In the genomic region with DNA sequence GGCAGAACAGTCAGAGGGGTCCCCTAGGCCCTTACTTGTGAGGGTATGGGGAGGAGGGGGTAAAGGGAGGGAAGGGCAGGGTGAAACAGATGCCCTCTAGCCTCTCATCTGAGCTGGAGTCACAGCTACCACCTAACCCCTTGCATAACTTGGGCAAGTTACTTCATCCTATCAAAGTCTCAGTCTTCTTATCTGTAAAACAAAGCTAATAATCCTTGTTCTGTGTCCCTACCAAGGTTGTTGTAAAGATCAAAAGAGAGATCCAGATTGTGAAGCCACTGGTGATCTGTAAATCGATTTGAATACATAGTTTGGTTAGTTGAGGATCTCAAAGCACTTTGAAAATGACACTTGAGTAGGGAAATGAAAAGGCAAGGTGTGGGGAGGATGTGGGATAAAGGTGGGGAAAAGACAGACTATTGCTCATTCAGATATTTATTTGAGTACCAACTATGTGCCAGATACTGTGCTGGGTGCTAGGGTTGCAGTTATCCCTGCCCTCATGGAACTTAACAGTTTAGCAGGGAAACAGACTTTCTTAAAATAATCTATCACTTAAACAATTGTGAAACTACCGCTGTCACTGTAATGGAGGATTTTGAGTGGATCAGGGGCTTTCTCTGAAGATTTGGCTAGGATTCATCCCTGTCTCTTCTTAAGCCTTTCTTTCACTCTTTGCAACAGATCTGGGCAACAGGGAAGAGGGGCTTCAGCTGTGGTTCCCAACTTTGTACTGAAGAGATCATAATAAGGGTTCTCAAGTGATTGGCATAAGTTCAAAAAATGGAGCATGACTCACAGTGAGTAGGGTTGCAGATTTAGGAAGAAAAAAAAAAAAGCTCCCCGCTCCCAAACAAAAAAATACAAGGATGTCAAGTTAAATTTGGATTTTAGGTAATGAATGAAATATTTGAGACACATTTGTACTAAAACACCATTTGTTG, we compare ENCODE assay signal across 17 cellular contexts. TPM values are rescaled to one million over a fixed set of nuclear protein-coding genes. Genes with fewer than 3 reads are reported as not detected.
DNase-seq lines count a peak whose midpoint lies in the region; ATAC-seq and TF ChIP-seq lines count a peak whose summit lies in the region.
"Had no signal": no experiment of that assay in that cellular context is flagged by ENCODE, and none has a peak within 500 bp of the region (broad histone marks: within the 10 kb centered on the region; RNA-seq: fewer than 3 reads in every experiment).

No MANE protein-coding gene starts in this region.

- H3F3A ChIP-seq in smooth muscle cell (ENCODE audit: low read depth): no peaks in the 10 kb centered on the region

- WGBS in smooth muscle cell (ENCODE audit: low lambda C conversion rate): 67% methylated on average over 3 of the region's 3 CpGs
- 83% methylated on average over 3 of the region's 3 CpGs for WGBS in suprapubic skin
- WGBS in heart left ventricle, 4 donors: 79 to 84% (median 82%) methylated on average over 3 of the region's 3 CpGs

- H3K27me3 ChIP-seq in smooth muscle cell (ENCODE audit: low read depth): no peaks in the 10 kb centered on the region
- no peaks in the 10 kb centered on the region for H3K27me3 ChIP-seq in suprapubic skin
- H3K27me3 ChIP-seq in naive thymus-derived CD4-positive, alpha-beta T cell (ENCODE audit: control insufficient read depth in 2 of 2, insufficient read depth in 2 of 2, low read length in 2 of 2): no peaks in the 10 kb centered on the region
- no peaks in the 10 kb centered on the region for H3K27me3 ChIP-seq in heart left ventricle

- peak overlapping the region; percentile 17 for H3K4me2 ChIP-seq in smooth muscle cell

- H3K27ac Mint-ChIP-seq in activated naive CD8-positive, alpha-beta T cell treated with anti-CD3 and anti-CD28 coated beads, Interleukin-2, amount 10 ng/mL, durations not matched to agents 7 days and 5 days: peak overlapping the region; percentile 67
- no peak overlapping the region for H3K27ac Mint-ChIP-seq in activated naive CD8-positive, alpha-beta T cell treated with anti-CD3 and anti-CD28 coated beads for 36 hours
- H3K27ac Mint-ChIP-seq in naive thymus-derived CD4-positive, alpha-beta T cell: peak overlapping the region in 1 of 9 donors; percentile 25
- H3K27ac Mint-ChIP-seq: activated naive CD4-positive, alpha-beta T cell treated with anti-CD3 and anti-CD28 coated beads, Interleukin-2, amount 50 U/mL, for 24 hours; stimulated activated naive B cell treated with anti-CD40 and anti-IgM and Interleukin-4, amounts not matched to agents 10 μg/mL and 1 μg/mL and 100 μg/mL, for 72 hours had no signal

- no peak overlapping the region for H2AFZ ChIP-seq in smooth muscle cell (ENCODE audit: low read depth)
- H2AFZ ChIP-seq: parathyroid adenoma had no signal

- no peaks in the 10 kb centered on the region for H3K9me3 ChIP-seq in smooth muscle cell (replicated peaks; ENCODE audit: low read depth)
- H3K9me3 ChIP-seq in suprapubic skin: no peaks in the 10 kb centered on the region
- H3K9me3 ChIP-seq in naive thymus-derived CD4-positive, alpha-beta T cell (ENCODE audit: control insufficient read depth in 2 of 3, low read length in 3 of 3): no peaks in the 10 kb centered on the region
- no peaks in the 10 kb centered on the region for H3K9me3 ChIP-seq in heart left ventricle

- H3K27ac ChIP-seq in smooth muscle cell (ENCODE audit: low read depth): no peak overlapping the region
- H3K27ac ChIP-seq in suprapubic skin: no peak overlapping the region
- no peak overlapping the region for H3K27ac ChIP-seq in naive thymus-derived CD4-positive, alpha-beta T cell (ENCODE audit: low read depth, low read length)
- no peak overlapping the region for H3K27ac ChIP-seq in heart left ventricle
- H3K27ac ChIP-seq: parathyroid adenoma had no signal

- POLR2A ChIA-PET in activated naive CD8-positive, alpha-beta T cell treated with anti-CD3 and anti-CD28 coated beads, Interleukin-2, amount 10 ng/mL, durations not matched to agents 7 days and 5 days (lab: Charles Lee): interaction anchor here (0.9 to 1.3 kb wide), 4 partner anchors 10 to 35 kb away, joined by 3 to 4 read pairs (median 3); no protein-coding TSS in a partner anchor
- POLR2A ChIA-PET in naive thymus-derived CD4-positive, alpha-beta T cell (lab: Charles Lee): no interaction called here

- ATAC-seq in activated naive CD8-positive, alpha-beta T cell treated with anti-CD3 and anti-CD28 coated beads, Interleukin-2, amount 10 ng/mL, durations not matched to agents 7 days and 5 days (ENCODE audit: low read depth): no peak
- ATAC-seq in naive thymus-derived CD4-positive, alpha-beta T cell: no peak
- ATAC-seq in heart left ventricle: no peak
- ATAC-seq: stimulated activated naive B cell treated with anti-CD40 and anti-IgM and Interleukin-4, amounts not matched to agents 10 μg/mL and 1 μg/mL and 100 μg/mL, for 72 hours had no signal

- H3K4me3 ChIP-seq in smooth muscle cell (no peak overlapping the region), suprapubic skin (no peak overlapping the region), heart left ventricle (no peak overlapping the region)
- no peak overlapping the region for H3K4me3 ChIP-seq in naive thymus-derived CD4-positive, alpha-beta T cell (ENCODE audit: low read length)

- H3K4me1 ChIP-seq in smooth muscle cell (ENCODE audit: low read depth): no peaks in the 10 kb centered on the region
- H3K4me1 ChIP-seq in suprapubic skin: no peaks in the 10 kb centered on the region
- no peaks in the 10 kb centered on the region for H3K4me1 ChIP-seq in naive thymus-derived CD4-positive, alpha-beta T cell (ENCODE audit: control insufficient read depth in 2 of 2, insufficient read depth in 2 of 2, low read length in 2 of 2)
- peaks cover 0 to 12% (median 1%) of the 10 kb centered on the region in 12 donors for H3K4me1 ChIP-seq in heart left ventricle
- H3K4me1 ChIP-seq: parathyroid adenoma had no signal

- no peak for TF ChIP-seq POLR2A in suprapubic skin (IDR thresholded peaks at IDR 0.05)
- no peak for TF ChIP-seq POLR2A in heart left ventricle (IDR thresholded peaks at IDR 0.05)

- CTCF ChIA-PET in naive thymus-derived CD4-positive, alpha-beta T cell (lab: Charles Lee): no interaction called here

- no peaks in the 10 kb centered on the region for H3K27me3 Mint-ChIP-seq in activated naive CD8-positive, alpha-beta T cell treated with anti-CD3 and anti-CD28 coated beads, Interleukin-2, amount 10 ng/mL, durations not matched to agents 7 days and 5 days
- H3K27me3 Mint-ChIP-seq in activated naive CD8-positive, alpha-beta T cell treated with anti-CD3 and anti-CD28 coated beads for 36 hours: no peaks in the 10 kb centered on the region
- no peaks in the 10 kb centered on the region for H3K27me3 Mint-ChIP-seq in naive thymus-derived CD4-positive, alpha-beta T cell
- H3K27me3 Mint-ChIP-seq: activated naive CD4-positive, alpha-beta T cell treated with anti-CD3 and anti-CD28 coated beads, Interleukin-2, amount 50 U/mL, for 24 hours; stimulated activated naive B cell treated with anti-CD40 and anti-IgM and Interleukin-4, amounts not matched to agents 10 μg/mL and 1 μg/mL and 100 μg/mL, for 72 hours had no signal

- no peak for TF ChIP-seq CTCF in smooth muscle cell (IDR thresholded peaks at IDR 0.05; ENCODE audit: borderline replicate concordance, insufficient read depth, poor library complexity, severe bottlenecking)
- no peak for TF ChIP-seq CTCF in suprapubic skin (IDR thresholded peaks at IDR 0.05)
- TF ChIP-seq CTCF in heart left ventricle (IDR thresholded peaks at IDR 0.05): no peak

- H3K4me3 Mint-ChIP-seq in activated naive CD8-positive, alpha-beta T cell treated with anti-CD3 and anti-CD28 coated beads, Interleukin-2, amount 10 ng/mL, durations not matched to agents 7 days and 5 days: peak overlapping the region; percentile 46
- H3K4me3 Mint-ChIP-seq in activated naive CD8-positive, alpha-beta T cell treated with anti-CD3 and anti-CD28 coated beads for 36 hours: no peak overlapping the region
- H3K4me3 Mint-ChIP-seq in naive thymus-derived CD4-positive, alpha-beta T cell: no peak overlapping the region
- H3K4me3 Mint-ChIP-seq: activated naive CD4-positive, alpha-beta T cell treated with anti-CD3 and anti-CD28 coated beads, Interleukin-2, amount 50 U/mL, for 24 hours; stimulated activated naive B cell treated with anti-CD40 and anti-IgM and Interleukin-4, amounts not matched to agents 10 μg/mL and 1 μg/mL and 100 μg/mL, for 72 hours had no signal

- H3K9ac ChIP-seq in smooth muscle cell (ENCODE audit: low read depth): no peak overlapping the region
- H3K9ac ChIP-seq: parathyroid adenoma had no signal

- H3K4me1 Mint-ChIP-seq in activated naive CD8-positive, alpha-beta T cell treated with anti-CD3 and anti-CD28 coated beads, Interleukin-2, amount 10 ng/mL, durations not matched to agents 7 days and 5 days: peaks cover 20% of the 10 kb centered on the region
- H3K4me1 Mint-ChIP-seq in activated naive CD8-positive, alpha-beta T cell treated with anti-CD3 and anti-CD28 coated beads for 36 hours: peaks cover 20% of the 10 kb centered on the region
- H3K4me1 Mint-ChIP-seq in naive thymus-derived CD4-positive, alpha-beta T cell: peaks cover 0 to 25% (median under 1%) of the 10 kb centered on the region in 7 donors
- H3K4me1 Mint-ChIP-seq: stimulated activated naive B cell treated with anti-CD40 and anti-IgM and Interleukin-4, amounts not matched to agents 10 μg/mL and 1 μg/mL and 100 μg/mL, for 72 hours had no signal

- DNase-seq in activated naive CD8-positive, alpha-beta T cell treated with anti-CD3 and anti-CD28 coated beads, Interleukin-2, amount 10 ng/mL, durations not matched to agents 7 days and 5 days: no peak
- no peak for DNase-seq in activated naive CD8-positive, alpha-beta T cell treated with anti-CD3 and anti-CD28 coated beads for 36 hours
- peak; percentile 46 for DNase-seq in RKO (ENCODE audit: low spot score)
- DNase-seq in dermis blood vessel endothelial cell: peak; percentile 49
- DNase-seq in smooth muscle cell (lab: John Stamatoyannopoulos, UW; ENCODE audit: unreplicated experiment): no peak
- DNase-seq in suprapubic skin (ENCODE audit: low spot score in 2 of 2): no peak
- no peak for DNase-seq in naive thymus-derived CD4-positive, alpha-beta T cell
- DNase-seq in heart left ventricle: no peak
- DNase-seq: activated CD4-positive, alpha-beta T cell treated with anti-CD3 and anti-CD28 coated beads for 1 hour; C1 segment of cervical spinal cord; effector memory CD4-positive, alpha-beta T cell; mesendoderm; NCI-H146; stimulated activated naive B cell treated with anti-CD40 and anti-IgM and Interleukin-4, amounts not matched to agents 10 μg/mL and 1 μg/mL and 100 μg/mL, for 72 hours had no signal

- TF ChIP-seq EP300 in suprapubic skin (IDR thresholded peaks at IDR 0.05): no peak

- H4K20me1 ChIP-seq in smooth muscle cell (ENCODE audit: low read depth): no peaks in the 10 kb centered on the region

- H3K36me3 ChIP-seq in smooth muscle cell (ENCODE audit: low read depth): no peaks in the 10 kb centered on the region
- H3K36me3 ChIP-seq in suprapubic skin: no peaks in the 10 kb centered on the region
- no peaks in the 10 kb centered on the region for H3K36me3 ChIP-seq in naive thymus-derived CD4-positive, alpha-beta T cell (ENCODE audit: control insufficient read depth in 2 of 3, insufficient read depth in 3 of 3, low read length in 3 of 3)
- no peaks in the 10 kb centered on the region for H3K36me3 ChIP-seq in heart left ventricle

- H3K79me2 ChIP-seq in smooth muscle cell (ENCODE audit: low read depth): no peaks in the 10 kb centered on the region
- H3K79me2 ChIP-seq: parathyroid adenoma had no signal

- intact Hi-C loops in naive thymus-derived CD4-positive, alpha-beta T cell (cut with micrococcal nuclease): no loop called here
- intact Hi-C loops in heart left ventricle (cut with DNase I): no loop called here

- no peaks in the 10 kb centered on the region for H3K9me3 Mint-ChIP-seq in activated naive CD8-positive, alpha-beta T cell treated with anti-CD3 and anti-CD28 coated beads, Interleukin-2, amount 10 ng/mL, durations not matched to agents 7 days and 5 days
- H3K9me3 Mint-ChIP-seq in activated naive CD8-positive, alpha-beta T cell treated with anti-CD3 and anti-CD28 coated beads for 36 hours: no peaks in the 10 kb centered on the region
- no peaks in the 10 kb centered on the region for H3K9me3 Mint-ChIP-seq in naive thymus-derived CD4-positive, alpha-beta T cell
- H3K9me3 Mint-ChIP-seq: activated naive CD4-positive, alpha-beta T cell treated with anti-CD3 and anti-CD28 coated beads, Interleukin-2, amount 50 U/mL, for 24 hours; stimulated activated naive B cell treated with anti-CD40 and anti-IgM and Interleukin-4, amounts not matched to agents 10 μg/mL and 1 μg/mL and 100 μg/mL, for 72 hours had no signal

- H3K36me3 Mint-ChIP-seq in activated naive CD8-positive, alpha-beta T cell treated with anti-CD3 and anti-CD28 coated beads, Interleukin-2, amount 10 ng/mL, durations not matched to agents 7 days and 5 days: peaks cover 17% of the 10 kb centered on the region
- H3K36me3 Mint-ChIP-seq in activated naive CD8-positive, alpha-beta T cell treated with anti-CD3 and anti-CD28 coated beads for 36 hours: peaks cover 3% of the 10 kb centered on the region
- H3K36me3 Mint-ChIP-seq in naive thymus-derived CD4-positive, alpha-beta T cell: peaks cover 0 to 24% (median 12%) of the 10 kb centered on the region in 5 donors

RNA-seq across cellular contexts. Expression of gene HEATR9, which starts 3.0 kb away (rescaled TPM):
- total RNA-seq in activated naive CD8-positive, alpha-beta T cell treated with anti-CD3 and anti-CD28 coated beads, Interleukin-2, amount 10 ng/mL, durations not matched to agents 7 days and 5 days: 1 to 10 TPM; 6.3 to 6.7 TPM
- under 1 TPM in 1 of 2 experiments, not detected in 1; 0.18 TPM for total RNA-seq in activated naive CD8-positive, alpha-beta T cell treated with anti-CD3 and anti-CD28 coated beads for 36 hours
- total RNA-seq in dermis blood vessel endothelial cell (not detected in 2 replicates), smooth muscle cell (not detected in 2 replicates), suprapubic skin (not detected), heart left ventricle (under 1 TPM in 2 of 9 donors, not detected in 7; 0.11 TPM)
- polyA plus RNA-seq in smooth muscle cell (not detected in 2 replicates), heart left ventricle (not detected)
- total RNA-seq in naive thymus-derived CD4-positive, alpha-beta T cell: 1 to 10 TPM in 1 of 5 experiments, under 1 TPM in 1, not detected in 3; 0.22 to 1.9 TPM
- polyA plus RNA-seq in naive thymus-derived CD4-positive, alpha-beta T cell: under 1 TPM in 1 of 2 donors, not detected in 1; 0.09 TPM
- total RNA-seq: HT-29 had no signal

RNA-seq across cellular contexts. Expression of gene CCL5, which starts 14.5 kb away (rescaled TPM):
- total RNA-seq in activated naive CD8-positive, alpha-beta T cell treated with anti-CD3 and anti-CD28 coated beads, Interleukin-2, amount 10 ng/mL, durations not matched to agents 7 days and 5 days: 100 to 1,000 TPM; 782 to 938 TPM
- 10 to 100 TPM; 16.4 to 18.1 TPM for total RNA-seq in activated naive CD8-positive, alpha-beta T cell treated with anti-CD3 and anti-CD28 coated beads for 36 hours
- 0.17 TPM in 1 of 2 replicates, not detected in the other for total RNA-seq in dermis blood vessel endothelial cell
- total RNA-seq in smooth muscle cell: 0.09 TPM in 1 of 2 replicates, not detected in the other
- polyA plus RNA-seq in smooth muscle cell: 1.0 TPM in 1 of 2 replicates, not detected in the other
- total RNA-seq in suprapubic skin: 1 to 10 TPM in 2 of 4 donors, under 1 TPM in 1, not detected in 1; 0.79 to 2.3 (median 1.4) TPM
- total RNA-seq in naive thymus-derived CD4-positive, alpha-beta T cell: 100 to 1,000 TPM in 1 of 5 experiments, 10 to 100 TPM in 4; 17.0 to 192 (median 29.1) TPM
- 1 to 10 TPM; 2.8 to 4.1 TPM for polyA plus RNA-seq in naive thymus-derived CD4-positive, alpha-beta T cell
- total RNA-seq in heart left ventricle: 10 to 100 TPM in 2 of 9 donors, 1 to 10 TPM in 4, under 1 TPM in 2, not detected in 1; 0.46 to 23.7 (median 1.5) TPM
- polyA plus RNA-seq in heart left ventricle: 1 to 10 TPM in 1 of 2 donors, under 1 TPM in 1; 0.78 to 1.4 TPM
- total RNA-seq: HT-29 had no signal

RNA-seq across cellular contexts. Expression of gene TAF15, which starts 56.4 kb away (rescaled TPM):
- 100 to 1,000 TPM; 291 to 299 TPM for total RNA-seq in activated naive CD8-positive, alpha-beta T cell treated with anti-CD3 and anti-CD28 coated beads, Interleukin-2, amount 10 ng/mL, durations not matched to agents 7 days and 5 days
- total RNA-seq in activated naive CD8-positive, alpha-beta T cell treated with anti-CD3 and anti-CD28 coated beads for 36 hours: 100 to 1,000 TPM; 306 to 317 TPM
- total RNA-seq in dermis blood vessel endothelial cell (68.1 and 115 TPM in 2 replicates), smooth muscle cell (25.5 and 33.3 TPM in 2 replicates), suprapubic skin (100 to 1,000 TPM in 1 of 4 donors, 10 to 100 TPM in 3; 52.0 to 149 (median 58.8) TPM), heart left ventricle (100 to 1,000 TPM in 6 of 9 donors, 10 to 100 TPM in 3; 30.1 to 151 (median 121) TPM)
- polyA plus RNA-seq in smooth muscle cell (4.2 and 8.1 TPM in 2 replicates), heart left ventricle (10 to 100 TPM; 83.0 to 95.0 TPM)
- total RNA-seq in naive thymus-derived CD4-positive, alpha-beta T cell: 100 to 1,000 TPM; 162 to 281 (median 243) TPM
- 10 to 100 TPM; 27.8 to 30.2 TPM for polyA plus RNA-seq in naive thymus-derived CD4-positive, alpha-beta T cell

Comparison
In these comparisons a context has a peak if more than half of its experiments do, and no peak if none do; other contexts are left out.
1. RNA of gene CCL5, which starts 14.5 kb away (total RNA-seq): 782 to 938 TPM in activated naive CD8-positive, alpha-beta T cell treated with anti-CD3 and anti-CD28 coated beads, Interleukin-2, amount 10 ng/mL, durations not matched to agents 7 days and 5 days; 17.0 to 192 TPM in naive thymus-derived CD4-positive, alpha-beta T cell, 16.4 to 18.1 TPM in activated naive CD8-positive, alpha-beta T cell treated with anti-CD3 and anti-CD28 coated beads for 36 hours, 0.46 to 23.7 TPM in heart left ventricle, 0.79 to 2.3 TPM in suprapubic skin, 0.17 TPM in dermis blood vessel endothelial cell and 0.09 TPM in smooth muscle cell; every median in the first group is over 4 times any median in the second.
2. DNase-seq: peak in RKO (single experiment) and dermis blood vessel endothelial cell (single experiment); none in activated naive CD8-positive, alpha-beta T cell treated with anti-CD3 and anti-CD28 coated beads, Interleukin-2, amount 10 ng/mL, durations not matched to agents 7 days and 5 days (single experiment), activated naive CD8-positive, alpha-beta T cell treated with anti-CD3 and anti-CD28 coated beads for 36 hours (single experiment), smooth muscle cell (single experiment), suprapubic skin (0 of 2), naive thymus-derived CD4-positive, alpha-beta T cell (0 of 9) and heart left ventricle (0 of 5).